ENCODE assay signal across 21 cellular contexts in genomic region chr1:243397613-243398321, GRCh38.
A peak's percentile ranks its signal among the peaks of the same experiment; 100 is the strongest.
DNase-seq lines count a peak whose midpoint lies in the region; ATAC-seq, FAIRE-seq and TF ChIP-seq lines count a peak whose summit lies in the region.
"Had no signal": no experiment of that assay in that cellular context is flagged by ENCODE, and none has a peak within 500 bp of the region (broad histone marks: within the 10 kb centered on the region; RNA-seq: fewer than 3 reads in every experiment).

No MANE protein-coding gene starts in this region.

- H2BK5ac ChIP-seq in IMR-90 (ENCODE audit: low read depth, low read length, poor library complexity, severe bottlenecking): no peak overlapping the region

- intact Hi-C loops in IMR-90 (cut with micrococcal nuclease): no loop called here
- intact Hi-C loops in body of pancreas (cut with DNase I): no loop called here

- TF ChIP-seq RAD21 in IMR-90 (IDR thresholded peaks at IDR 0.05; ENCODE audit: low read length): no peak

- no peak overlapping the region for H2AK9ac ChIP-seq in IMR-90 (replicated peaks; ENCODE audit: low read depth, low read length, poor library complexity)

- H2BK120ac ChIP-seq in IMR-90 (ENCODE audit: low read depth, low read length): no peak overlapping the region

- POLR2A ChIA-PET in IMR-90 (lab: Charles Lee; ENCODE audit: unreplicated experiment): no interaction called here

- in situ Hi-C loops in IMR-90 (cut with MboI; ENCODE audit: low sequenced_read_pairs): no loop called here

- no peaks in the 10 kb centered on the region for H3K27me3 ChIP-seq in IMR-90 (ENCODE audit: control insufficient read depth, insufficient read depth, low read length)
- H3K27me3 ChIP-seq in body of pancreas: no peaks in the 10 kb centered on the region
- H3K27me3 ChIP-seq in small intestine (ENCODE audit: control insufficient read depth in 2 of 2, insufficient read depth in 2 of 2, low read length in 2 of 2): no peaks in the 10 kb centered on the region
- H3K27me3 ChIP-seq: BE2C had no signal

- no peak overlapping the region for H3K14ac ChIP-seq in IMR-90 (replicated peaks; ENCODE audit: low read depth, low read length)

- WGBS in IMR-90 (ENCODE audit: extremely low coverage in 2 of 2, insufficient read length in 1 of 2), 2 experiments: no CpG with 5 or more reads among the region's 7 CpGs
- WGBS in body of pancreas, 2 donors: 45 to 48% methylated on average over 7 of the region's 7 CpGs
- WGBS in small intestine, 3 donors: 80 to 83% (median 80%) methylated on average over 7 of the region's 7 CpGs

- H3K4me3 ChIP-seq in IMR-90 (ENCODE audit: insufficient read depth, low read depth, low read length): no peak overlapping the region
- no peak overlapping the region for H3K4me3 ChIP-seq in body of pancreas
- no peak overlapping the region for H3K4me3 ChIP-seq in small intestine (ENCODE audit: low read depth in 1 of 2, low read length in 2 of 2)
- H3K4me3 ChIP-seq: PC-9 had no signal

- no peaks in the 10 kb centered on the region for H3K9me3 ChIP-seq in IMR-90 (ENCODE audit: control insufficient read depth, insufficient read depth, low read length)
- no peaks in the 10 kb centered on the region for H3K9me3 ChIP-seq in body of pancreas
- no peaks in the 10 kb centered on the region for H3K9me3 ChIP-seq in small intestine (ENCODE audit: control insufficient read depth, low read depth)
- H3K9me3 ChIP-seq: BE2C, Caco-2 had no signal

- no peak overlapping the region for H3K56ac ChIP-seq in IMR-90 (ENCODE audit: extremely low read depth, insufficient read depth, low read length)

- H3K36me3 ChIP-seq in IMR-90 (ENCODE audit: control insufficient read depth, insufficient read depth, low read length) (no peaks in the 10 kb centered on the region), body of pancreas (replicated peaks in 1 of 2; ENCODE audit: insufficient read depth in 1 of 2, low read depth in 2 of 2) (no peaks in the 10 kb centered on the region), small intestine (ENCODE audit: control insufficient read depth in 2 of 2, insufficient read depth in 2 of 2, low read length in 2 of 2) (no peaks in the 10 kb centered on the region)
- H3K36me3 ChIP-seq: BE2C had no signal

- CTCF ChIA-PET in IMR-90 (lab: Yijun Ruan, JAX): no interaction called here

- peaks cover 0 to 8% of the 10 kb centered on the region in 2 experiments; a peak in 2 of 4 replicates for H3K79me1 ChIP-seq in IMR-90 (ENCODE audit: low read depth in 1 of 2, low read length in 2 of 2)

- no peak overlapping the region for H3K23ac ChIP-seq in IMR-90 (ENCODE audit: low read depth, low read length)

- no peaks in the 10 kb centered on the region for H4K20me1 ChIP-seq in IMR-90 (ENCODE audit: insufficient read depth, low read length)

- dilution Hi-C loops in IMR-90 (cut with HindIII; ENCODE audit: low sequenced_read_pairs, unreplicated experiment): no loop called here

- no peak overlapping the region for H2AFZ ChIP-seq in IMR-90 (replicated peaks; ENCODE audit: low read length, poor library complexity)
- H2AFZ ChIP-seq: PC-9 had no signal

- H2BK15ac ChIP-seq in IMR-90 (ENCODE audit: low read depth, low read length): no peak overlapping the region

- no peak overlapping the region for H4K5ac ChIP-seq in IMR-90 (ENCODE audit: low read depth, low read length)

- no peak overlapping the region for H2BK20ac ChIP-seq in IMR-90 (ENCODE audit: low read depth, low read length)

- no peak for DNase-seq in IMR-90
- no peak for DNase-seq in body of pancreas
- DNase-seq in left lobe of liver (ENCODE audit: low spot score): no peak
- DNase-seq in DMS79 treated with DMSO at 0.1 percent for 48 hours (lab: John Stamatoyannopoulos, UW): no peak
- no peak for DNase-seq in AG08396 (ENCODE audit: low spot score)
- no peak for DNase-seq in NCI-H82 (lab: John Stamatoyannopoulos, UW)
- no peak for DNase-seq in small intestine
- DNase-seq: BE2C; Caco-2; CD4-positive, CD25-positive, alpha-beta regulatory T cell; H7; NCI-H1105; NCI-H187 treated with DMSO at 0.1 percent for 48 hours; NCI-H345; PC-9; SIG-M5; T-helper 1 cell had no signal

- no peak overlapping the region for H3K4ac ChIP-seq in IMR-90 (ENCODE audit: low read depth, low read length)

- no peak for TF ChIP-seq CTCF in IMR-90 (conservative IDR thresholded peaks at IDR 0.05; ENCODE audit: low read depth, low read length)
- TF ChIP-seq CTCF in body of pancreas (IDR thresholded peaks at IDR 0.05): no peak

- no peaks in the 10 kb centered on the region for H3K9me1 ChIP-seq in IMR-90 (ENCODE audit: insufficient read depth, low read length)

- no peak overlapping the region for H4K8ac ChIP-seq in IMR-90 (ENCODE audit: low read depth in 2 of 2, low read length in 2 of 2)

- H3K27ac ChIP-seq in IMR-90 (ENCODE audit: insufficient read depth, low read length) (no peak overlapping the region), body of pancreas (peak overlapping the region in 3 of 4 donors; percentile 1 to 27 (median 22)), small intestine (ENCODE audit: low read depth in 1 of 2, low read length in 1 of 2) (no peak overlapping the region)
- H3K27ac ChIP-seq: HL-60, PC-9, RWPE1 had no signal

- no peak overlapping the region for H3K18ac ChIP-seq in IMR-90 (ENCODE audit: low read depth, low read length)

- BruUV-seq in IMR-90 (replicated peaks; lab: Mats Ljungman, UMichigan): no TSS peak

- H3K9ac ChIP-seq in IMR-90 (ENCODE audit: low read depth, low read length): no peak overlapping the region

- no peak overlapping the region for H3K4me2 ChIP-seq in IMR-90 (ENCODE audit: low read depth, low read length)
- H3K4me2 ChIP-seq: PC-9 had no signal

- no peaks in the 10 kb centered on the region for H3K4me1 ChIP-seq in IMR-90 (ENCODE audit: control insufficient read depth, insufficient read depth, low read length)
- peaks cover 15% of the 10 kb centered on the region for H3K4me1 ChIP-seq in body of pancreas
- no peaks in the 10 kb centered on the region for H3K4me1 ChIP-seq in small intestine (ENCODE audit: control insufficient read depth in 2 of 2, insufficient read depth in 1 of 2, low read depth in 1 of 2, low read length in 1 of 2)

- no peak for FAIRE-seq in small intestine (lab: Jason Lieb, UNC)
- FAIRE-seq: GM12892, HTR-8/SVneo had no signal

- TF ChIP-seq POLR2A in IMR-90 (IDR thresholded peaks at IDR 0.05; ENCODE audit: low read depth, low read length): no peak
- no peak for TF ChIP-seq POLR2A in body of pancreas (IDR thresholded peaks at IDR 0.05)

- H4K91ac ChIP-seq in IMR-90 (ENCODE audit: insufficient read depth, low read depth, low read length): no peak overlapping the region

- ATAC-seq in IMR-90 (ENCODE audit: low read depth) (no peak), body of pancreas (no peak), left lobe of liver (peak; percentile 71)

- H2AK5ac ChIP-seq in IMR-90 (ENCODE audit: low read depth, low read length): no peak overlapping the region

TF ChIP-seq in IMR-90, 13 proteins besides CTCF, POLR2A, EP300 and RAD21:
- TF ChIP-seq MAFK (IDR thresholded peaks at IDR 0.05; ENCODE audit: low read depth, low read length) (peak; percentile 93), CHD1 (IDR thresholded peaks at IDR 0.05; ENCODE audit: low read depth, low read length) (no peak)

Comparison
In these comparisons a context has a peak if more than half of its experiments do, and no peak if none do; other contexts are left out.
1. H3K27ac ChIP-seq: peak in body of pancreas (3 of 4); none in IMR-90 (single experiment) and small intestine (0 of 2).